1 cellular context compared by ENCODE assay signal in the genomic region with DNA sequence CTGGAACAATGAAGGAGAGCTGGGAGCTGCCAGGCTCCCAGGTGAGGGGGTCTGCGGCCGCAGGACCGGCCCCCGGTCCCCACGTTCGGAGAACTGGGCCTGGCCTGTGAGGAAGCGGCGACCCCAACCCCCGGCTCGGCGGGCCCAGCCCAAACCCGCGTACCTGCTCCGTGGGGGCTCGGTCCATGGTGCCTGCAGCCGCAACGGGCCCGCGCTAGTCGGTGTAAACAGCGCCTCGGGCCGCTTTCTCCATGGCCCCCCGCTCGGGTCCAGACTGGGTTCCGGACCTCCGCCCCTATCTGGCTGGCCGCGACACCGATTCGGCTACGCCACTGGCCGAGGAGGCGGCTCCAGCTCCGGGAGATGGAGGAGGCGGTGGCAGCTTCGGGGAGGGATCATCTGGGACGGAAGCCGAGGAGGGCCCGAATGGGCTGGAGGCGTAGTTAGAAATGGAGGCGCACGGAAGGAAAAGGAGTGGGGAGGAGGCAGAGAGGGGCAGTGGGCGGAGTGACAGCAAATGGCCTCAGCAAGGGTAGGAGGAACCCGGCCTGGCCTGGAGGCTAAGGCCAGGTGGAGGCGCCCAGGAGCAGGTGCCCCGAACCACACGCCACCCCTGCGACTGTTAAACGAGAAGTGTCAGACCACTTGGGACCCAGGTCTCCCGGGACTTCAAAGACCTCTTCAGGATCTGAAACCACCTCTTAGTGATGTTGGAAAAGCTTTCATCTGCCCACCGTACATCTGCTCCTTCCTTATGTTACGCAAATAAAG.
TF ChIP-seq lines count a peak whose summit lies in the region.

A gene with protein sequence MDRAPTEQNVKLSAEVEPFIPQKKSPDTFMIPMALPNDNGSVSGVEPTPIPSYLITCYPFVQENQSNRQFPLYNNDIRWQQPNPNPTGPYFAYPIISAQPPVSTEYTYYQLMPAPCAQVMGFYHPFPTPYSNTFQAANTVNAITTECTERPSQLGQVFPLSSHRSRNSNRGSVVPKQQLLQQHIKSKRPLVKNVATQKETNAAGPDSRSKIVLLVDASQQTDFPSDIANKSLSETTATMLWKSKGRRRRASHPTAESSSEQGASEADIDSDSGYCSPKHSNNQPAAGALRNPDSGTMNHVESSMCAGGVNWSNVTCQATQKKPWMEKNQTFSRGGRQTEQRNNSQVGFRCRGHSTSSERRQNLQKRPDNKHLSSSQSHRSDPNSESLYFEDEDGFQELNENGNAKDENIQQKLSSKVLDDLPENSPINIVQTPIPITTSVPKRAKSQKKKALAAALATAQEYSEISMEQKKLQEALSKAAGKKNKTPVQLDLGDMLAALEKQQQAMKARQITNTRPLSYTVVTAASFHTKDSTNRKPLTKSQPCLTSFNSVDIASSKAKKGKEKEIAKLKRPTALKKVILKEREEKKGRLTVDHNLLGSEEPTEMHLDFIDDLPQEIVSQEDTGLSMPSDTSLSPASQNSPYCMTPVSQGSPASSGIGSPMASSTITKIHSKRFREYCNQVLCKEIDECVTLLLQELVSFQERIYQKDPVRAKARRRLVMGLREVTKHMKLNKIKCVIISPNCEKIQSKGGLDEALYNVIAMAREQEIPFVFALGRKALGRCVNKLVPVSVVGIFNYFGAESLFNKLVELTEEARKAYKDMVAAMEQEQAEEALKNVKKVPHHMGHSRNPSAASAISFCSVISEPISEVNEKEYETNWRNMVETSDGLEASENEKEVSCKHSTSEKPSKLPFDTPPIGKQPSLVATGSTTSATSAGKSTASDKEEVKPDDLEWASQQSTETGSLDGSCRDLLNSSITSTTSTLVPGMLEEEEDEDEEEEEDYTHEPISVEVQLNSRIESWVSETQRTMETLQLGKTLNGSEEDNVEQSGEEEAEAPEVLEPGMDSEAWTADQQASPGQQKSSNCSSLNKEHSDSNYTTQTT (minus strand): TSS at position 334 of the 771 bp plus-strand sequence. CDS start 147 bp downstream, at position 187.

TF ChIP-seq in HepG2, 621 proteins besides CTCF, POLR2A, EP300 and RAD21 (continued from another document and continues in another):
- TF ChIP-seq, protein P1, sequence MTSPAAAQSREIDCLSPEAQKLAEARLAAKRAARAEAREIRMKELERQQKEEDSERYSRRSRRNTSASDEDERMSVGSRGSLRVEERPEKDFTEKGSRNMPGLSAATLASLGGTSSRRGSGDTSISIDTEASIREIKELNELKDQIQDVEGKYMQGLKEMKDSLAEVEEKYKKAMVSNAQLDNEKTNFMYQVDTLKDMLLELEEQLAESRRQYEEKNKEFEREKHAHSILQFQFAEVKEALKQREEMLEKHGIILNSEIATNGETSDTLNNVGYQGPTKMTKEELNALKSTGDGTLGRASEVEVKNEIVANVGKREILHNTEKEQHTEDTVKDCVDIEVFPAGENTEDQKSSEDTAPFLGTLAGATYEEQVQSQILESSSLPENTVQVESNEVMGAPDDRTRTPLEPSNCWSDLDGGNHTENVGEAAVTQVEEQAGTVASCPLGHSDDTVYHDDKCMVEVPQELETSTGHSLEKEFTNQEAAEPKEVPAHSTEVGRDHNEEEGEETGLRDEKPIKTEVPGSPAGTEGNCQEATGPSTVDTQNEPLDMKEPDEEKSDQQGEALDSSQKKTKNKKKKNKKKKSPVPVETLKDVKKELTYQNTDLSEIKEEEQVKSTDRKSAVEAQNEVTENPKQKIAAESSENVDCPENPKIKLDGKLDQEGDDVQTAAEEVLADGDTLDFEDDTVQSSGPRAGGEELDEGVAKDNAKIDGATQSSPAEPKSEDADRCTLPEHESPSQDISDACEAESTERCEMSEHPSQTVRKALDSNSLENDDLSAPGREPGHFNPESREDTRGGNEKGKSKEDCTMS (CRISPR knock-in tag; conservative IDR thresholded peaks at IDR 0.05): no peak
- TF ChIP-seq ZNF280D (CRISPR knock-in tag; IDR thresholded peaks at IDR 0.05) (peak; percentile 52; the same call in 1 of the 2 replicates), ZMYM2 (CRISPR knock-in tag; IDR thresholded peaks at IDR 0.05) (peak; percentile 86), NCOA5 (CRISPR knock-in tag; IDR thresholded peaks at IDR 0.05) (no peak), ZNF558 (CRISPR knock-in tag; IDR thresholded peaks at IDR 0.05; ENCODE audit: borderline replicate concordance) (no peak; the same call in 1 of the 2 replicates), MED8 (CRISPR knock-in tag; IDR thresholded peaks at IDR 0.05; ENCODE audit: insufficient replicate concordance) (peak; percentile 71), ZNF788 (CRISPR knock-in tag; IDR thresholded peaks at IDR 0.05; ENCODE audit: borderline replicate concordance) (peak; percentile 96), THAP11 (CRISPR knock-in tag; IDR thresholded peaks at IDR 0.05) (peak; percentile 94), PRPF4 (IDR thresholded peaks at IDR 0.05; ENCODE audit: low read depth, low read length, poor library complexity, severe bottlenecking) (no peak), DRAP1 (CRISPR knock-in tag; IDR thresholded peaks at IDR 0.05) (peak; percentile 79), MLLT10 (CRISPR knock-in tag; IDR thresholded peaks at IDR 0.05) (no peak), TBX2 (CRISPR knock-in tag; IDR thresholded peaks at IDR 0.05; ENCODE audit: borderline replicate concordance) (peak; percentile 78), ZNF335 (CRISPR knock-in tag; IDR thresholded peaks at IDR 0.05) (no peak; the same call in 1 of the 2 replicates), ZBTB38 (CRISPR knock-in tag; IDR thresholded peaks at IDR 0.05) (peak; percentile 74; the same call in 1 of the 2 replicates), CREB1 (IDR thresholded peaks at IDR 0.05) (peak; percentile 57; the same call in 1 of the 2 replicates), CREB1 (CRISPR knock-in tag; IDR thresholded peaks at IDR 0.05) (0 out of 2 replicates have a peak, but pooled peaks have one; percentile 27), ZNF367 (CRISPR knock-in tag; IDR thresholded peaks at IDR 0.05; ENCODE audit: borderline replicate concordance) (peak; percentile 77; the same call in 1 of the 2 replicates), MTF1 (CRISPR knock-in tag; IDR thresholded peaks at IDR 0.05) (no peak), ZNF674 (CRISPR knock-in tag; IDR thresholded peaks at IDR 0.05; ENCODE audit: low read depth) (no peak), ZNF468 (CRISPR knock-in tag; IDR thresholded peaks at IDR 0.05) (0 out of 2 replicates have a peak, but pooled peaks have one; percentile 6), GFI1 (CRISPR knock-in tag; IDR thresholded peaks at IDR 0.05; ENCODE audit: borderline replicate concordance) (peak; percentile 85; the same call in 1 of the 2 replicates), ZNF512 (CRISPR knock-in tag; IDR thresholded peaks at IDR 0.05) (peak; percentile 41; the same call in 1 of the 2 replicates), ZNF101 (CRISPR knock-in tag; IDR thresholded peaks at IDR 0.05; ENCODE audit: borderline replicate concordance, low read depth) (0 out of 2 replicates have a peak, but pooled peaks have one; percentile 92), ZFP90 (CRISPR knock-in tag; IDR thresholded peaks at IDR 0.05; ENCODE audit: borderline replicate concordance) (peak; percentile 69)
- TF ChIP-seq, protein P2, sequence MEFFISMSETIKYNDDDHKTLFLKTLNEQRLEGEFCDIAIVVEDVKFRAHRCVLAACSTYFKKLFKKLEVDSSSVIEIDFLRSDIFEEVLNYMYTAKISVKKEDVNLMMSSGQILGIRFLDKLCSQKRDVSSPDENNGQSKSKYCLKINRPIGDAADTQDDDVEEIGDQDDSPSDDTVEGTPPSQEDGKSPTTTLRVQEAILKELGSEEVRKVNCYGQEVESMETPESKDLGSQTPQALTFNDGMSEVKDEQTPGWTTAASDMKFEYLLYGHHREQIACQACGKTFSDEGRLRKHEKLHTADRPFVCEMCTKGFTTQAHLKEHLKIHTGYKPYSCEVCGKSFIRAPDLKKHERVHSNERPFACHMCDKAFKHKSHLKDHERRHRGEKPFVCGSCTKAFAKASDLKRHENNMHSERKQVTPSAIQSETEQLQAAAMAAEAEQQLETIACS (CRISPR knock-in tag; IDR thresholded peaks at IDR 0.05): peak; percentile 24; the same call in 1 of the 2 replicates
- TF ChIP-seq, protein P3, sequence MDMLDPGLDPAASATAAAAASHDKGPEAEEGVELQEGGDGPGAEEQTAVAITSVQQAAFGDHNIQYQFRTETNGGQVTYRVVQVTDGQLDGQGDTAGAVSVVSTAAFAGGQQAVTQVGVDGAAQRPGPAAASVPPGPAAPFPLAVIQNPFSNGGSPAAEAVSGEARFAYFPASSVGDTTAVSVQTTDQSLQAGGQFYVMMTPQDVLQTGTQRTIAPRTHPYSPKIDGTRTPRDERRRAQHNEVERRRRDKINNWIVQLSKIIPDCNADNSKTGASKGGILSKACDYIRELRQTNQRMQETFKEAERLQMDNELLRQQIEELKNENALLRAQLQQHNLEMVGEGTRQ (IDR thresholded peaks at IDR 0.05; ENCODE audit: low read depth, low read length): no peak; the same call in 1 of the 2 replicates
- TF ChIP-seq, protein P3 (CRISPR knock-in tag; IDR thresholded peaks at IDR 0.05; ENCODE audit: borderline replicate concordance): 0 out of 2 replicates have a peak, but pooled peaks have one; percentile 9
- TF ChIP-seq, protein P4, sequence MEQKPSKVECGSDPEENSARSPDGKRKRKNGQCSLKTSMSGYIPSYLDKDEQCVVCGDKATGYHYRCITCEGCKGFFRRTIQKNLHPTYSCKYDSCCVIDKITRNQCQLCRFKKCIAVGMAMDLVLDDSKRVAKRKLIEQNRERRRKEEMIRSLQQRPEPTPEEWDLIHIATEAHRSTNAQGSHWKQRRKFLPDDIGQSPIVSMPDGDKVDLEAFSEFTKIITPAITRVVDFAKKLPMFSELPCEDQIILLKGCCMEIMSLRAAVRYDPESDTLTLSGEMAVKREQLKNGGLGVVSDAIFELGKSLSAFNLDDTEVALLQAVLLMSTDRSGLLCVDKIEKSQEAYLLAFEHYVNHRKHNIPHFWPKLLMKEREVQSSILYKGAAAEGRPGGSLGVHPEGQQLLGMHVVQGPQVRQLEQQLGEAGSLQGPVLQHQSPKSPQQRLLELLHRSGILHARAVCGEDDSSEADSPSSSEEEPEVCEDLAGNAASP (CRISPR knock-in tag; IDR thresholded peaks at IDR 0.05; ENCODE audit: borderline replicate concordance): peak; percentile 52; the same call in 1 of the 2 replicates
- TF ChIP-seq, protein P5, sequence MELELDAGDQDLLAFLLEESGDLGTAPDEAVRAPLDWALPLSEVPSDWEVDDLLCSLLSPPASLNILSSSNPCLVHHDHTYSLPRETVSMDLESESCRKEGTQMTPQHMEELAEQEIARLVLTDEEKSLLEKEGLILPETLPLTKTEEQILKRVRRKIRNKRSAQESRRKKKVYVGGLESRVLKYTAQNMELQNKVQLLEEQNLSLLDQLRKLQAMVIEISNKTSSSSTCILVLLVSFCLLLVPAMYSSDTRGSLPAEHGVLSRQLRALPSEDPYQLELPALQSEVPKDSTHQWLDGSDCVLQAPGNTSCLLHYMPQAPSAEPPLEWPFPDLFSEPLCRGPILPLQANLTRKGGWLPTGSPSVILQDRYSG (CRISPR knock-in tag; IDR thresholded peaks at IDR 0.05): 0 out of 2 replicates have a peak, but pooled peaks have one; percentile 71
